Comparison of ENCODE assay signal across 8 cellular contexts in the genomic region with DNA sequence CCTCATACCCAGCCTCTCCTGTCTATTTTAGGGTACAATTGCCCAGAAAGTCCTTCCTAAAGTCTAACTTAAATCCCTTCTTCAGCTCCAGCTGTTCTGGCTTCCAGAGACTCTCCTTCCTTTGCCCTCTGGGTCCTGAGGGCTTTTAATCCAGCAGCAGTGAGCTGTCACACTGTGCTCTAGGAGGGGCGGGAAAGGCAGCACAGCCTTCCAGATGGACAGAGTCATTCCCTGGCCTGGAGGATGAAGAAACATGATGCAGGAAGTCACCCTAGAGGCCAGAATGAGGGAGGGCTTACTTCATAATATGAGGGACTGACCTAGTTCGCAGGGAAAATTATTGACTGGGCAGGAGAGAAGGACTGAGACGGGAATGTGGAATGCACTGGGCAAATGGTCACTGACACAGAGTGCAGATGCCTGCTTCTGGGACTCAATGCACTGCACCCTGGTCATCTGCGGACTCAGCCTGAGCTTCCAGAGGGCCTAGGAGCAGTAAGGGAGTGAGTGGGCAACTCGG. TPM values are rescaled to one million over a fixed set of nuclear protein-coding genes. Genes with fewer than 3 reads are reported as not detected.
DNase-seq lines count a peak whose midpoint lies in the region; ATAC-seq and TF ChIP-seq lines count a peak whose summit lies in the region.

No MANE protein-coding gene starts in this region.

- H3K9ac ChIP-seq in colonic mucosa (ENCODE audit: low read depth in 2 of 2, low read length in 2 of 2), result peak overlapping the region in 1 of 2 donors; percentile 54

- H3K4me1 ChIP-seq in ACC112 (ENCODE audit: control insufficient read depth, insufficient read depth, low read length, unreplicated experiment) (peaks cover 28% of the 10 kb centered on the region), colonic mucosa (peaks cover 6% of the 10 kb centered on the region), mucosa of descending colon (ENCODE audit: low read depth) (peaks cover 8% of the 10 kb centered on the region)

- intact Hi-C loops in colonic mucosa (cut with DNase I) (no loop called here), mucosa of descending colon (cut with DNase I, micrococcal nuclease) (no loop called here)

- H2AFZ ChIP-seq in ACC112 (ENCODE audit: low read length, unreplicated experiment), result no peak overlapping the region

- H3K9me3 ChIP-seq in colonic mucosa (no peaks in the 10 kb centered on the region), mucosa of descending colon (no peaks in the 10 kb centered on the region)

- no peak for TF ChIP-seq CTCF in colonic mucosa (IDR thresholded peaks at IDR 0.05)
- no peak for TF ChIP-seq CTCF in mucosa of descending colon (IDR thresholded peaks at IDR 0.05)

- peak; percentile 3 for ATAC-seq in mucosa of descending colon
- ATAC-seq in HG03280 (IDR thresholded peaks at IDR 0.05; ENCODE audit: unreplicated experiment), result no peak
- no peak for ATAC-seq in HG02623 (IDR thresholded peaks at IDR 0.05; ENCODE audit: unreplicated experiment)

- H3K79me2 ChIP-seq in ACC112 (ENCODE audit: control insufficient read depth, insufficient read depth, low read length, unreplicated experiment), result peaks cover 5% of the 10 kb centered on the region

- H3K36me3 ChIP-seq in ACC112 (ENCODE audit: insufficient read depth, low read length) (no peaks in the 10 kb centered on the region; the same call in 1 of the 2 replicates), colonic mucosa (no peaks in the 10 kb centered on the region), mucosa of descending colon (ENCODE audit: low read depth) (no peaks in the 10 kb centered on the region)

- no peaks in the 10 kb centered on the region for H3K27me3 ChIP-seq in ACC112 (ENCODE audit: insufficient read depth, low read length)
- H3K27me3 ChIP-seq in colonic mucosa, result no peaks in the 10 kb centered on the region

- no peak overlapping the region for H3K4me3 ChIP-seq in ACC112 (ENCODE audit: low read depth, low read length)
- no peak overlapping the region for H3K4me3 ChIP-seq in colonic mucosa
- no peak overlapping the region for H3K4me3 ChIP-seq in mucosa of descending colon

- DNase-seq in LHCN-M2 (ENCODE audit: low read depth) (peak; percentile 69), colonic mucosa (no peak), mucosa of descending colon (peak in 1 of 3 donors; percentile 26), COLO668 (lab: John Stamatoyannopoulos, UW; ENCODE audit: unreplicated experiment) (no peak), NCI-H510A treated with DMSO at 0.1 percent for 48 hours (lab: John Stamatoyannopoulos, UW) (no peak)

- H3K27ac ChIP-seq in ACC112 (ENCODE audit: low read depth, low read length), result peak overlapping the region; percentile 50
- H3K27ac ChIP-seq in colonic mucosa, result peak overlapping the region; percentile 46

RNA-seq across cellular contexts. Expression of gene SH2D2A, which starts 1.3 kb away (rescaled TPM):
- total RNA-seq in LHCN-M2 (2014; rRNA removed) (not detected in 2 replicates), colonic mucosa (1 to 10 TPM; 1.9 to 3.1 TPM), mucosa of descending colon (1 to 10 TPM; 2.9 to 3.3 (median 3.1) TPM)
- not detected for polyA plus RNA-seq in LHCN-M2 (2012)

RNA-seq across cellular contexts. Expression of gene INSRR, which starts 43.5 kb away (rescaled TPM):
- total RNA-seq in LHCN-M2 (2014; rRNA removed), result not detected in 2 replicates
- not detected for polyA plus RNA-seq in LHCN-M2 (2012)
- not detected for total RNA-seq in colonic mucosa
- total RNA-seq in mucosa of descending colon, result under 1 TPM in 2 of 3 donors, not detected in 1; 0.06 to 0.09 TPM

RNA-seq across cellular contexts. Expression of gene NTRK1, which starts 45.3 kb away (rescaled TPM):
- total RNA-seq in LHCN-M2 (2014; rRNA removed), result 0.19 TPM in 1 of 2 replicates, not detected in the other
- polyA plus RNA-seq in LHCN-M2 (2012), result not detected
- 1 to 10 TPM in 1 of 2 donors, under 1 TPM in 1; 0.56 to 1.1 TPM for total RNA-seq in colonic mucosa
- 1 to 10 TPM in 1 of 3 donors, under 1 TPM in 2; 0.67 to 1.3 (median 0.79) TPM for total RNA-seq in mucosa of descending colon

RNA-seq across cellular contexts. Expression of gene PRCC, which starts 48.0 kb away (rescaled TPM):
- total RNA-seq in LHCN-M2 (2014; rRNA removed) (36.8 and 44.4 TPM in 2 replicates), colonic mucosa (10 to 100 TPM; 57.1 to 58.7 TPM), mucosa of descending colon (10 to 100 TPM; 55.0 to 66.1 (median 59.2) TPM)
- polyA plus RNA-seq in LHCN-M2 (2012), result 44.1 TPM
